Comparison of ENCODE assay signal across 27 cellular contexts in the genomic region with DNA sequence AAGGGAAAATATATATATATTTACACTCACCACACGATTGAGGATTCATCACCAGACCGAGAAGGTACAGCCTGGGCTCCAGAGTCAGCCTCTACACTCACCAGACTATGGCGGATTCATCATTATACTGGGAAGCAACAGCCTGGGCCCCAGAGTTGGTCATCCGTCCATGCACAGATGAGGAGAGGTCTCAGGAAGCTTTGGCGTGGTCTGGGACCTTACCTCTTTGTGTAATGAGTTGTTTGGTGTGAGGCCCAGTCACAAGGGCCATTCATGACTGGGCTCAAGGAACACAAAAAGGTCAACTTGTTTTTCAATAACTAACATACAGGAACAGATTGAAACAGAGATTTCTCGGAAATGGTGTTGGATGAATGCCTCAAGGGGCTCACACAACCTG.
"Had no signal": no experiment of that assay in that cellular context is flagged by ENCODE, and none has a peak within 500 bp of the region (broad histone marks: within the 10 kb centered on the region; RNA-seq: fewer than 3 reads in every experiment).

No MANE protein-coding gene starts in this region.

- H3K4me1 ChIP-seq: ascending aorta had no signal

- H3K4me3 ChIP-seq: ascending aorta, cardiac muscle cell, K562, SK-N-MC had no signal

- H3K4me1 Mint-ChIP-seq: activated CD4-positive, alpha-beta T cell treated with anti-CD3 and anti-CD28 coated beads for 36 hours; activated CD4-positive, alpha-beta T cell treated with anti-CD3 and anti-CD28 coated beads, Interleukin-2, amount 10 ng/mL, durations not matched to agents 7 days and 5 days; activated naive CD4-positive, alpha-beta T cell treated with anti-CD3 and anti-CD28 coated beads, Interleukin-2, amount 50 U/mL, for 24 hours; activated naive CD8-positive, alpha-beta T cell treated with anti-CD3 and anti-CD28 coated beads, Interleukin-2, amount 10 ng/mL, durations not matched to agents 7 days and 5 days; WTC11 had no signal

- H3K36me3 Mint-ChIP-seq: activated naive CD4-positive, alpha-beta T cell treated with anti-CD3 and anti-CD28 coated beads, Interleukin-2, amount 50 U/mL, for 24 hours; activated naive CD8-positive, alpha-beta T cell treated with anti-CD3 and anti-CD28 coated beads, Interleukin-2, amount 10 ng/mL, durations not matched to agents 7 days and 5 days had no signal

- H3K9me3 ChIP-seq: ascending aorta had no signal

- H3K27ac ChIP-seq: ascending aorta, cardiac muscle cell, SK-N-MC had no signal

- H3K27ac Mint-ChIP-seq: activated CD4-positive, alpha-beta T cell treated with anti-CD3 and anti-CD28 coated beads for 36 hours; activated CD4-positive, alpha-beta T cell treated with anti-CD3 and anti-CD28 coated beads, Interleukin-2, amount 10 ng/mL, durations not matched to agents 7 days and 5 days; activated CD8-positive, alpha-beta T cell treated with anti-CD3 and anti-CD28 coated beads, Interleukin-2, amount 10 ng/mL, durations not matched to agents 7 days and 5 days; activated naive CD4-positive, alpha-beta T cell treated with anti-CD3 and anti-CD28 coated beads, Interleukin-2, amount 50 U/mL, for 24 hours; activated naive CD8-positive, alpha-beta T cell treated with anti-CD3 and anti-CD28 coated beads, Interleukin-2, amount 10 ng/mL, durations not matched to agents 7 days and 5 days; activated T-cell treated with anti-CD3 and anti-CD28 coated beads, Interleukin-2, amount 50 U/mL, for 24 hours; activated T-helper 2 cell treated with anti-CD3 and anti-CD28 coated beads, Interferon-gamma antibody, Interleukin-2, Interleukin-4, amounts not matched to agents 10 μg/mL and 5 μg/mL and 100 μg/mL, durations not matched to agents 14 hours and 24 hours and 36 hours; WTC11 had no signal

- H3K27me3 ChIP-seq: ascending aorta, cardiac muscle cell had no signal

- H3K4me3 Mint-ChIP-seq: activated CD4-positive, alpha-beta T cell treated with anti-CD3 and anti-CD28 coated beads for 36 hours; activated CD4-positive, alpha-beta T cell treated with anti-CD3 and anti-CD28 coated beads, Interleukin-2, amount 10 ng/mL, durations not matched to agents 7 days and 5 days; activated CD8-positive, alpha-beta T cell treated with anti-CD3 and anti-CD28 coated beads, Interleukin-2, amount 10 ng/mL, durations not matched to agents 7 days and 5 days; activated naive CD4-positive, alpha-beta T cell treated with anti-CD3 and anti-CD28 coated beads, Interleukin-2, amount 50 U/mL, for 24 hours; activated naive CD8-positive, alpha-beta T cell treated with anti-CD3 and anti-CD28 coated beads, Interleukin-2, amount 10 ng/mL, durations not matched to agents 7 days and 5 days; activated T-cell treated with anti-CD3 and anti-CD28 coated beads, Interleukin-2, amount 50 U/mL, for 24 hours; WTC11 had no signal

- H3K36me3 ChIP-seq: ascending aorta, cardiac muscle cell had no signal

- H3K27me3 Mint-ChIP-seq: activated CD4-positive, alpha-beta T cell treated with anti-CD3 and anti-CD28 coated beads for 36 hours; activated CD4-positive, alpha-beta T cell treated with anti-CD3 and anti-CD28 coated beads, Interleukin-2, amount 10 ng/mL, durations not matched to agents 7 days and 5 days; activated naive CD4-positive, alpha-beta T cell treated with anti-CD3 and anti-CD28 coated beads, Interleukin-2, amount 50 U/mL, for 24 hours; activated naive CD8-positive, alpha-beta T cell treated with anti-CD3 and anti-CD28 coated beads, Interleukin-2, amount 10 ng/mL, durations not matched to agents 7 days and 5 days had no signal

- DNase-seq: activated CD4-positive, alpha-beta T cell treated with anti-CD3 and anti-CD28 coated beads for 36 hours; activated CD4-positive, alpha-beta T cell treated with anti-CD3 and anti-CD28 coated beads, Interleukin-2, amount 10 ng/mL, durations not matched to agents 7 days and 5 days; activated CD4-positive, alpha-beta T cell treated with anti-CD3 and anti-CD28 coated beads, Interleukin-2, amount 50 U/mL, for 48 hours; activated CD8-positive, alpha-beta T cell treated with anti-CD3 and anti-CD28 coated beads, Interleukin-2, amount 10 ng/mL, durations not matched to agents 7 days and 5 days; activated gamma-delta T cell; activated naive CD4-positive, alpha-beta T cell treated with Interleukin-2 at 50 U/mL for 16 hours; activated naive CD8-positive, alpha-beta T cell treated with anti-CD3 and anti-CD28 coated beads, Interleukin-2, amount 10 ng/mL, durations not matched to agents 7 days and 5 days; activated T-cell treated with anti-CD3 and anti-CD28 coated beads, Interleukin-2, amount 50 U/mL, for 24 hours; amygdala; NCI-H1092 treated with DMSO at 0.1 percent for 48 hours; NCI-H1417; NCI-H187 treated with DMSO at 0.1 percent for 48 hours; NCI-H2081; NCI-H2171 treated with DMSO at 0.1 percent for 48 hours; NCI-H2227 treated with DMSO at 0.1 percent for 48 hours; NCI-H446; NCI-H510A treated with DMSO at 0.1 percent for 48 hours; NCI-H526 treated with DMSO at 0.1 percent for 48 hours; NCI-H774; RPMI8226 had no signal

- H3K9me3 Mint-ChIP-seq: activated CD4-positive, alpha-beta T cell treated with anti-CD3 and anti-CD28 coated beads, Interleukin-2, amount 10 ng/mL, durations not matched to agents 7 days and 5 days; activated naive CD4-positive, alpha-beta T cell treated with anti-CD3 and anti-CD28 coated beads, Interleukin-2, amount 50 U/mL, for 24 hours; activated naive CD8-positive, alpha-beta T cell treated with anti-CD3 and anti-CD28 coated beads, Interleukin-2, amount 10 ng/mL, durations not matched to agents 7 days and 5 days; activated T-cell treated with anti-CD3 and anti-CD28 coated beads, Interleukin-2, amount 50 U/mL, for 24 hours; activated T-helper 2 cell treated with anti-CD3 and anti-CD28 coated beads, Interferon-gamma antibody, Interleukin-2, Interleukin-4, amounts not matched to agents 10 μg/mL and 5 μg/mL and 100 μg/mL, durations not matched to agents 14 hours and 24 hours and 36 hours; WTC11 had no signal
